20 cellular contexts compared by ENCODE assay signal in the genomic region with DNA sequence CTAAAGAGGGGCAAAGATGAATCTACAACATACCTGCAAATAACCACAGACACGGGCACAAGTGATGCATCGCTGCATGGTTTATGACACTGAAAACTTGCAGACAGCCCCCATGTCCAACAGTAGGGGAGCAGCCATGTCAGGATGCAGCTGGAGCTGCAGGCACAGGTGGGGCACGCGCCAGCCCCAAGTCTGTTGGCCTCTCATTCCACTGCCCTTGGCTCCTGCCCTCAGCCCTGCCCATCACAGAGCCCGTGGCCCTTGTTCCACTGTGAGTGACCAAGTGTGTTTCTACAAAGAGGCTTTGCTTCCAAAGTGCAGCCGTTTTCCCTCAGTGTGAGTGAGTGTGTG. TPM values are rescaled to one million over a fixed set of nuclear protein-coding genes. Genes with fewer than 3 reads are reported as not detected.
"Had no signal": no experiment of that assay in that cellular context is flagged by ENCODE, and none has a peak within 500 bp of the region (broad histone marks: within the 10 kb centered on the region; RNA-seq: fewer than 3 reads in every experiment).

No MANE protein-coding gene starts in this region.

- H3K4me1 Mint-ChIP-seq: activated CD4-positive, alpha-beta T cell treated with anti-CD3 and anti-CD28 coated beads, Interleukin-2, amount 10 ng/mL, durations not matched to agents 7 days and 5 days; activated naive CD4-positive, alpha-beta T cell treated with anti-CD3 and anti-CD28 coated beads, Interleukin-2, amount 10 ng/mL, durations not matched to agents 7 days and 5 days; activated T-helper 17 cell treated with anti-CD3 and anti-CD28 coated beads, Interleukin-2, amount 50 U/mL, for 72 hours; stimulated activated effector memory CD8-positive, alpha-beta T cell treated with anti-CD3 and anti-CD28 coated beads, Interleukin-12 subunit alpha, Interleukin-12 subunit beta, amount 100 ng/mL, for 72 hours had no signal

- H3K27ac Mint-ChIP-seq: activated CD4-positive, alpha-beta T cell treated with anti-CD3 and anti-CD28 coated beads, Interleukin-2, amount 10 ng/mL, durations not matched to agents 7 days and 5 days; activated naive CD4-positive, alpha-beta T cell treated with anti-CD3 and anti-CD28 coated beads, Interleukin-2, amount 10 ng/mL, durations not matched to agents 7 days and 5 days; activated T-helper 17 cell treated with anti-CD3 and anti-CD28 coated beads, Interleukin-2, amount 50 U/mL, for 72 hours; mesothelial cell of epicardium; progenitor cell of endocrine pancreas; stimulated activated effector memory CD8-positive, alpha-beta T cell treated with anti-CD3 and anti-CD28 coated beads, Interleukin-12 subunit alpha, Interleukin-12 subunit beta, amount 100 ng/mL, for 72 hours had no signal

- H3K27ac ChIP-seq: adrenal gland, coronary artery, hepatocyte, thyroid gland, uterus had no signal

- ATAC-seq: activated T-helper 17 cell treated with anti-CD3 and anti-CD28 coated beads, Interleukin-2, amount 50 U/mL, for 72 hours; right cardiac atrium; stimulated activated effector memory CD8-positive, alpha-beta T cell treated with anti-CD3 and anti-CD28 coated beads, Interleukin-12 subunit alpha, Interleukin-12 subunit beta, amount 100 ng/mL, for 72 hours had no signal

- H3K36me3 ChIP-seq: adrenal gland, thyroid gland, uterus had no signal

- H3K4me1 ChIP-seq: adrenal gland, thyroid gland, uterus had no signal

- H3K36me3 Mint-ChIP-seq: activated naive CD4-positive, alpha-beta T cell treated with anti-CD3 and anti-CD28 coated beads, Interleukin-2, amount 10 ng/mL, durations not matched to agents 7 days and 5 days; stimulated activated effector memory CD8-positive, alpha-beta T cell treated with anti-CD3 and anti-CD28 coated beads, Interleukin-12 subunit alpha, Interleukin-12 subunit beta, amount 100 ng/mL, for 72 hours had no signal

- H3K4me2 ChIP-seq: hepatocyte, smooth muscle cell had no signal

- H3K4me3 Mint-ChIP-seq: activated CD4-positive, alpha-beta T cell treated with anti-CD3 and anti-CD28 coated beads, Interleukin-2, amount 10 ng/mL, durations not matched to agents 7 days and 5 days; activated naive CD4-positive, alpha-beta T cell treated with anti-CD3 and anti-CD28 coated beads, Interleukin-2, amount 10 ng/mL, durations not matched to agents 7 days and 5 days; activated T-helper 17 cell treated with anti-CD3 and anti-CD28 coated beads, Interleukin-2, amount 50 U/mL, for 72 hours; mesothelial cell of epicardium; stimulated activated effector memory CD8-positive, alpha-beta T cell treated with anti-CD3 and anti-CD28 coated beads, Interleukin-12 subunit alpha, Interleukin-12 subunit beta, amount 100 ng/mL, for 72 hours had no signal

- H2AFZ ChIP-seq: hepatocyte had no signal

- H3K9me3 ChIP-seq: adrenal gland, thyroid gland, uterus had no signal

- H3K27me3 ChIP-seq: hepatocyte, thyroid gland, uterus had no signal

- DNase-seq: activated CD4-positive, alpha-beta T cell treated with anti-CD3 and anti-CD28 coated beads, Interleukin-2, amount 10 ng/mL, durations not matched to agents 7 days and 5 days; activated CD8-positive, alpha-beta memory T cell treated with anti-CD3 and anti-CD28 coated beads for 24 hours; activated naive CD4-positive, alpha-beta T cell treated with anti-CD3 and anti-CD28 coated beads, Interleukin-2, amount 10 ng/mL, durations not matched to agents 7 days and 5 days; activated T-cell treated with anti-CD3 and anti-CD28 coated beads for 4 hours; adrenal gland; central memory CD4-positive, alpha-beta T cell; effector CD4-positive, alpha-beta T cell; right cardiac atrium; T1000; thyroid gland; uterus had no signal

- H3K4me3 ChIP-seq: adrenal gland, coronary artery, hepatocyte, smooth muscle cell, thyroid gland, uterus had no signal

- H3K79me2 ChIP-seq: hepatocyte had no signal

RNA-seq across cellular contexts. Expression of a gene that starts 3.2 kb away (rescaled TPM):
- total RNA-seq: hepatocyte, kidney epithelial cell, mesothelial cell of epicardium, myocyte, progenitor cell of endocrine pancreas, smooth muscle cell had no signal
- polyA plus RNA-seq: hepatocyte, smooth muscle cell had no signal

RNA-seq across cellular contexts. Expression of a gene that starts 55.9 kb away (rescaled TPM):
- total RNA-seq: activated CD4-positive, alpha-beta T cell treated with anti-CD3 and anti-CD28 coated beads, Interleukin-2, amount 10 ng/mL, durations not matched to agents 7 days and 5 days; activated T-helper 17 cell treated with anti-CD3 and anti-CD28 coated beads, Interleukin-2, amount 50 U/mL, for 72 hours; adrenal gland; hepatocyte; mesothelial cell of epicardium; myocyte; progenitor cell of endocrine pancreas; right cardiac atrium; smooth muscle cell; thyroid gland; uterus had no signal
- polyA plus RNA-seq: adrenal gland, hepatocyte, right cardiac atrium, smooth muscle cell had no signal
